ENCODE assay signal across 8 cellular contexts in the genomic region with DNA sequence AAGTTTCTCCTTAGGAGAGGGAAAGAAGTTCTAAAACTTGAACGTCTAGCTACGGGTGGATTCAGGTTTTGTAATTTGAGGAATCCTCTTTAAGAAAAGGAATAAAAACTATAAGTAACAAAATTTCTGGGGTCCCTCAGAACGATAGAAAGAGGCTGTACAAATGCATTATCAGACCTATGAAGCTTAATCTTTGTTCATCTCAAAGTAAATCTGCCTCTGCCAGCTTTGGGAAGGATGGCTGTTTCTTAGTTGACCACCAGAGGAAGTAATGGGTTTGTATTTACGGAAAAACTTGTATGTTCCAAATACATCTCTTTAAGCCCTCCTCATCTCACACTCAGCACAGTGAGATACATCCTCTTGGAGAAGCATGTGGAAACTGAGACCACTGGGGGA. TPM values are rescaled to one million over a fixed set of nuclear protein-coding genes. Genes with fewer than 3 reads are reported as not detected.
DNase-seq lines count a peak whose midpoint lies in the region; ATAC-seq, FAIRE-seq and TF ChIP-seq lines count a peak whose summit lies in the region.

No MANE protein-coding gene starts in this region.

- TF ChIP-seq CTCF in GM12878 (IDR thresholded peaks at IDR 0.05 in 2 of 3, conservative IDR thresholded peaks at IDR 0.05 in 1 of 3; ENCODE audit: control insufficient read depth in 2 of 3, extremely low read depth in 1 of 3, insufficient read depth in 1 of 3, low read depth in 3 of 3, low read length in 3 of 3) (peak; percentile 28 to 53 (median 52); a peak in 5 of 6 replicates), tibial artery (IDR thresholded peaks at IDR 0.05) (peak; percentile 32 to 45)

- no peaks in the 10 kb centered on the region for H3K27me3 Mint-ChIP-seq in activated naive CD4-positive, alpha-beta T cell treated with anti-CD3 and anti-CD28 coated beads, Interleukin-2, amount 50 U/mL, for 24 hours

- ATAC-seq in activated naive CD4-positive, alpha-beta T cell treated with anti-CD3 and anti-CD28 coated beads, Interleukin-2, amount 50 U/mL, for 72 hours, result no peak
- ATAC-seq in GM12878 (peak; percentile 59), HG02759 (IDR thresholded peaks at IDR 0.05; ENCODE audit: unreplicated experiment) (no peak), HG02763 (IDR thresholded peaks at IDR 0.05; ENCODE audit: unreplicated experiment) (no peak)

- in situ Hi-C loops in GM12878 (cut with MboI), result no loop called here

- peaks cover 6% of the 10 kb centered on the region for H3K36me3 Mint-ChIP-seq in activated naive CD4-positive, alpha-beta T cell treated with anti-CD3 and anti-CD28 coated beads, Interleukin-2, amount 50 U/mL, for 24 hours
- peaks cover 0 to 6% of the 10 kb centered on the region in 2 donors for H3K36me3 Mint-ChIP-seq in activated naive CD4-positive, alpha-beta T cell treated with anti-CD3 and anti-CD28 coated beads, Interleukin-2, amount 50 U/mL, for 72 hours

- peaks cover 23% of the 10 kb centered on the region for H3K4me1 Mint-ChIP-seq in activated naive CD4-positive, alpha-beta T cell treated with anti-CD3 and anti-CD28 coated beads, Interleukin-2, amount 50 U/mL, for 24 hours

- H3K79me2 ChIP-seq in GM12878 (ENCODE audit: control insufficient read depth, insufficient read depth, low read length), result no peaks in the 10 kb centered on the region

- POLR2A ChIA-PET in GM12878 (lab: Charles Lee), result interaction anchor here (0.9 to 2.4 kb wide), 6 partner anchors 9 to 31 kb away, joined by 3 to 21 read pairs (median 3); a partner anchor contains a TSS

- H3K4me3 ChIP-seq in GM12878 (peak overlapping the region; percentile 69), tibial artery (peak overlapping the region; percentile 64 to 88)

- H3K36me3 ChIP-seq in GM12878 (ENCODE audit: control insufficient read depth in 2 of 2, insufficient read depth in 2 of 2, low read length in 1 of 2) (0 out of 4 replicates have a peak, but pooled peaks cover 0 to 3% of the 10 kb centered on the region in 2 experiments), tibial artery (peaks cover 0 to 7% (median 0%) of the 10 kb centered on the region in 3 donors)

- no peaks in the 10 kb centered on the region for H3K9me3 ChIP-seq in GM12878 (replicated peaks; ENCODE audit: control insufficient read depth, insufficient read depth, low read length)
- H3K9me3 ChIP-seq in tibial artery, result no peaks in the 10 kb centered on the region

- TF ChIP-seq POLR2A in GM12878 (IDR thresholded peaks at IDR 0.05; ENCODE audit: low read depth, low read length), result no peak

- WGBS in GM12878 (ENCODE audit: insufficient coverage, insufficient replicate concordance, low lambda C conversion rate, missing lambda C conversion rate), result 9% methylated on average over 4 of the region's 4 CpGs

- H3K9me3 Mint-ChIP-seq in activated naive CD4-positive, alpha-beta T cell treated with anti-CD3 and anti-CD28 coated beads, Interleukin-2, amount 50 U/mL, for 24 hours, result no peaks in the 10 kb centered on the region
- no peaks in the 10 kb centered on the region for H3K9me3 Mint-ChIP-seq in activated naive CD4-positive, alpha-beta T cell treated with anti-CD3 and anti-CD28 coated beads, Interleukin-2, amount 50 U/mL, for 72 hours

- peak overlapping the region; percentile 96 for H3K27ac Mint-ChIP-seq in activated naive CD4-positive, alpha-beta T cell treated with anti-CD3 and anti-CD28 coated beads, Interleukin-2, amount 50 U/mL, for 24 hours
- H3K27ac Mint-ChIP-seq in activated naive CD4-positive, alpha-beta T cell treated with anti-CD3 and anti-CD28 coated beads, Interleukin-2, amount 50 U/mL, for 72 hours, result peak overlapping the region in 1 of 2 donors; percentile 99

- peaks cover 4% of the 10 kb centered on the region for H3K4me1 ChIP-seq in GM12878 (ENCODE audit: control insufficient read depth, insufficient read depth, low read length)
- H3K4me1 ChIP-seq in tibial artery, result peaks cover 0 to 13% (median 6%) of the 10 kb centered on the region in 4 donors

- intact Hi-C loops in GM12878 (cut with micrococcal nuclease; ENCODE audit: unreplicated experiment) (no loop called here), tibial artery (cut with DNase I; ENCODE audit: low total_unique reads) (no loop called here)

- peak; percentile 34 for TF ChIP-seq RAD21 in GM12878 (IDR thresholded peaks at IDR 0.05; ENCODE audit: insufficient read depth, low read depth, low read length)

- CTCF ChIA-PET in GM12878 (lab: Yijun Ruan, JAX), result interaction anchor here (0.7 to 4.9 kb wide), 13 partner anchors 10 to 59 kb away, joined by 3 to 38 read pairs (median 5); a partner anchor contains a TSS

- RAD21 ChIA-PET in GM12878 (lab: Charles Lee; ENCODE audit: unreplicated experiment), result interaction anchor here (0.8 to 2.1 kb wide), 6 partner anchors 9 to 40 kb away, joined by 3 to 21 read pairs (median 5); a partner anchor contains a TSS

- H3K27me3 ChIP-seq in GM12878 (replicated peaks in 1 of 2; ENCODE audit: control insufficient read depth in 2 of 2, insufficient read depth in 2 of 2, low read length in 1 of 2), result no peaks in the 10 kb centered on the region; a peak in 1 of 4 replicates
- no peaks in the 10 kb centered on the region for H3K27me3 ChIP-seq in tibial artery

- peak overlapping the region; percentile 75 for H2AFZ ChIP-seq in GM12878 (ENCODE audit: control insufficient read depth, low read depth, low read length)

- DNase-seq in activated naive CD4-positive, alpha-beta T cell treated with anti-CD3 and anti-CD28 coated beads, Interleukin-2, amount 50 U/mL, for 72 hours (ENCODE audit: low spot score in 2 of 2), result no peak
- DNase-seq in NCI-H2227 (lab: John Stamatoyannopoulos, UW; ENCODE audit: unreplicated experiment) (peak; percentile 32), GM12878 (ENCODE audit: low read depth, low spot score) (no peak), left kidney (ENCODE audit: low read depth, low spot score) (peak; percentile 61), tibial artery (no peak)

- no peaks in the 10 kb centered on the region for H4K20me1 ChIP-seq in GM12878 (ENCODE audit: control insufficient read depth, insufficient read depth)

- BruUV-seq in GM12878 (replicated peaks; lab: Mats Ljungman, UMichigan), result TSS peak; percentile 81

- no peak for FAIRE-seq in GM12878 (lab: Jason Lieb, UNC)

- H3K4me3 Mint-ChIP-seq in activated naive CD4-positive, alpha-beta T cell treated with anti-CD3 and anti-CD28 coated beads, Interleukin-2, amount 50 U/mL, for 24 hours, result peak overlapping the region; percentile 87

- H3K4me2 ChIP-seq in GM12878 (ENCODE audit: control insufficient read depth, insufficient read depth), result peak overlapping the region; percentile 98

- peak overlapping the region; percentile 18 for H3K27ac ChIP-seq in GM12878 (ENCODE audit: control insufficient read depth, insufficient read depth)
- H3K27ac ChIP-seq in tibial artery, result peak overlapping the region; percentile 81 to 90

- SMC1A ChIA-PET in GM12878 (lab: Charles Lee; ENCODE audit: uncharacterized antibody, unreplicated experiment), result interaction anchor here (0.6 to 2.4 kb wide), 7 partner anchors 10 to 61 kb away, joined by 3 to 8 read pairs (median 4); a partner anchor contains a TSS

- no peak for TF ChIP-seq EP300 in GM12878 (IDR thresholded peaks at IDR 0.05; ENCODE audit: borderline replicate concordance in 1 of 2, control insufficient read depth in 1 of 2, low read depth in 2 of 2, low read length in 2 of 2)

- peak overlapping the region; percentile 63 for H3K9ac ChIP-seq in GM12878 (ENCODE audit: control insufficient read depth, insufficient read depth, low read length)

RNA-seq across cellular contexts. Expression of a gene that starts 0.9 kb away (rescaled TPM):
- total RNA-seq in activated naive CD4-positive, alpha-beta T cell treated with anti-CD3 and anti-CD28 coated beads, Interleukin-2, amount 50 U/mL, for 72 hours, result 1 to 10 TPM; 2.7 to 6.1 TPM
- total RNA-seq in GM12878 (2013; cell fraction: nucleolus; rRNA removed), result 14.2 and 14.5 TPM in 2 replicates
- total RNA-seq in GM12878 (2014; rRNA removed), result 2.3 TPM in 2 replicates
- total RNA-seq in GM12878 (2014; rRNA removed; fragmentation: Illumina TruSeq; extraction: Trizol), result 3.2 TPM in 2 replicates
- total RNA-seq in GM12878 (2021), result 3.2 TPM in 2 replicates
- polyA plus RNA-seq in GM12878 (2011; ENCODE audit: low read depth), result 6.1 TPM
- 5.6 and 8.0 TPM in 2 replicates for polyA plus RNA-seq in GM12878 (2011; rRNA removed)
- polyA plus RNA-seq in GM12878 (2011; cell fraction: cytosol; rRNA removed), result 2.9 and 3.6 TPM in 2 replicates
- 5.4 and 5.5 TPM in 2 replicates for polyA plus RNA-seq in GM12878 (2011; cell fraction: nucleus; rRNA removed)
- polyA plus RNA-seq in GM12878 (2012), result 4.4 and 6.8 TPM in 2 replicates
- 3.5 and 3.6 TPM in 2 replicates for polyA plus RNA-seq in GM12878 (2014; fragmentation: Illumina TruSeq; extraction: Trizol)
- 1 to 10 TPM; 1.8 to 3.3 TPM for polyA plus RNA-seq in GM12878 (2014; fragmentation: Nextera tagmentation; extraction: Ambion mirVana)
- polyA plus RNA-seq in GM12878 (2014; rRNA removed), result 4.6 and 4.8 TPM in 2 replicates
- 1 to 10 TPM; 7.0 to 7.1 TPM for polyA plus RNA-seq in GM12878 (2016; fragmentation: Nextera tagmentation; extraction: Ambion mirVana)
- polyA minus RNA-seq in GM12878 (2011; rRNA and poly(A)+ RNA removed), result 2.9 and 3.2 TPM in 2 replicates
- 0.40 and 0.94 TPM in 2 replicates for polyA minus RNA-seq in GM12878 (2011; cell fraction: cytosol; rRNA and poly(A)+ RNA removed)
- 4.8 and 7.5 TPM in 2 replicates for polyA minus RNA-seq in GM12878 (2011; cell fraction: nucleus; rRNA and poly(A)+ RNA removed)

RNA-seq across cellular contexts. Expression of a gene that starts 27.0 kb away (rescaled TPM):
- 10 to 100 TPM in 1 of 2 donors, 1 to 10 TPM in 1; 8.8 to 12.2 TPM for total RNA-seq in activated naive CD4-positive, alpha-beta T cell treated with anti-CD3 and anti-CD28 coated beads, Interleukin-2, amount 50 U/mL, for 72 hours
- 14.8 and 15.5 TPM in 2 replicates for total RNA-seq in GM12878 (2013; cell fraction: nucleolus; rRNA removed)
- 7.9 and 9.9 TPM in 2 replicates for total RNA-seq in GM12878 (2014; rRNA removed)
- total RNA-seq in GM12878 (2014; rRNA removed; fragmentation: Illumina TruSeq; extraction: Trizol), result 9.1 and 10.7 TPM in 2 replicates
- 6.8 and 10.9 TPM in 2 replicates for total RNA-seq in GM12878 (2021)
- 2.0 TPM for polyA plus RNA-seq in GM12878 (2011; ENCODE audit: low read depth)
- 9.1 and 12.3 TPM in 2 replicates for polyA plus RNA-seq in GM12878 (2011; rRNA removed)
- polyA plus RNA-seq in GM12878 (2011; cell fraction: cytosol; rRNA removed), result 2.6 and 2.9 TPM in 2 replicates
- 4.3 and 5.7 TPM in 2 replicates for polyA plus RNA-seq in GM12878 (2011; cell fraction: nucleus; rRNA removed)
- polyA plus RNA-seq in GM12878 (2012), result 4.1 and 5.9 TPM in 2 replicates
- 11.3 and 12.5 TPM in 2 replicates for polyA plus RNA-seq in GM12878 (2014; fragmentation: Illumina TruSeq; extraction: Trizol)
- 1 to 10 TPM; 4.7 to 4.8 TPM for polyA plus RNA-seq in GM12878 (2014; fragmentation: Nextera tagmentation; extraction: Ambion mirVana)
- polyA plus RNA-seq in GM12878 (2014; rRNA removed), result 7.5 and 7.7 TPM in 2 replicates
- 10 to 100 TPM; 10.2 to 12.0 TPM for polyA plus RNA-seq in GM12878 (2016; fragmentation: Nextera tagmentation; extraction: Ambion mirVana)
- polyA minus RNA-seq in GM12878 (2011; rRNA and poly(A)+ RNA removed), result 5.4 and 14.4 TPM in 2 replicates
- 2.5 and 2.7 TPM in 2 replicates for polyA minus RNA-seq in GM12878 (2011; cell fraction: cytosol; rRNA and poly(A)+ RNA removed)
- polyA minus RNA-seq in GM12878 (2011; cell fraction: nucleus; rRNA and poly(A)+ RNA removed), result 3.1 and 5.5 TPM in 2 replicates

RNA-seq across cellular contexts. Expression of a gene that starts 27.5 kb away (rescaled TPM):
- 10 to 100 TPM; 20.2 to 24.6 TPM for total RNA-seq in activated naive CD4-positive, alpha-beta T cell treated with anti-CD3 and anti-CD28 coated beads, Interleukin-2, amount 50 U/mL, for 72 hours
- total RNA-seq in GM12878 (2013; cell fraction: nucleolus; rRNA removed), result 29.0 and 30.8 TPM in 2 replicates
- 5.3 TPM in 2 replicates for total RNA-seq in GM12878 (2014; rRNA removed)
- 6.5 and 7.3 TPM in 2 replicates for total RNA-seq in GM12878 (2014; rRNA removed; fragmentation: Illumina TruSeq; extraction: Trizol)
- total RNA-seq in GM12878 (2021), result 13.7 and 16.1 TPM in 2 replicates
- polyA plus RNA-seq in GM12878 (2011; ENCODE audit: low read depth), result 6.4 TPM
- 12.5 and 15.6 TPM in 2 replicates for polyA plus RNA-seq in GM12878 (2011; rRNA removed)
- polyA plus RNA-seq in GM12878 (2011; cell fraction: cytosol; rRNA removed), result 7.4 and 8.0 TPM in 2 replicates
- polyA plus RNA-seq in GM12878 (2011; cell fraction: nucleus; rRNA removed), result 9.7 and 11.9 TPM in 2 replicates
- 11.1 and 12.6 TPM in 2 replicates for polyA plus RNA-seq in GM12878 (2012)
- polyA plus RNA-seq in GM12878 (2014; fragmentation: Illumina TruSeq; extraction: Trizol), result 15.6 and 18.6 TPM in 2 replicates
- 10 to 100 TPM in 1 of 2 experiments, 1 to 10 TPM in 1; 6.8 to 11.2 TPM for polyA plus RNA-seq in GM12878 (2014; fragmentation: Nextera tagmentation; extraction: Ambion mirVana)
- 7.4 and 11.2 TPM in 2 replicates for polyA plus RNA-seq in GM12878 (2014; rRNA removed)
- polyA plus RNA-seq in GM12878 (2016; fragmentation: Nextera tagmentation; extraction: Ambion mirVana), result 10 to 100 TPM; 20.5 to 23.2 TPM
- 10.8 and 11.6 TPM in 2 replicates for polyA minus RNA-seq in GM12878 (2011; rRNA and poly(A)+ RNA removed)
- 3.7 and 5.5 TPM in 2 replicates for polyA minus RNA-seq in GM12878 (2011; cell fraction: cytosol; rRNA and poly(A)+ RNA removed)
- polyA minus RNA-seq in GM12878 (2011; cell fraction: nucleus; rRNA and poly(A)+ RNA removed), result 7.1 and 8.8 TPM in 2 replicates

RNA-seq across cellular contexts. Expression of a gene that starts 27.7 kb away (rescaled TPM):
- 10 to 100 TPM; 16.8 to 25.1 TPM for total RNA-seq in activated naive CD4-positive, alpha-beta T cell treated with anti-CD3 and anti-CD28 coated beads, Interleukin-2, amount 50 U/mL, for 72 hours
- total RNA-seq in GM12878 (2013; cell fraction: nucleolus; rRNA removed), result 40.5 and 42.0 TPM in 2 replicates
- 10.8 and 13.5 TPM in 2 replicates for total RNA-seq in GM12878 (2014; rRNA removed)
- 12.1 and 12.2 TPM in 2 replicates for total RNA-seq in GM12878 (2014; rRNA removed; fragmentation: Illumina TruSeq; extraction: Trizol)
- 23.5 and 24.0 TPM in 2 replicates for total RNA-seq in GM12878 (2021)
- polyA plus RNA-seq in GM12878 (2011; ENCODE audit: low read depth), result 8.2 TPM
- polyA plus RNA-seq in GM12878 (2011; rRNA removed), result 18.8 and 33.7 TPM in 2 replicates
- 6.2 and 8.5 TPM in 2 replicates for polyA plus RNA-seq in GM12878 (2011; cell fraction: cytosol; rRNA removed)
- polyA plus RNA-seq in GM12878 (2011; cell fraction: nucleus; rRNA removed), result 15.8 and 20.6 TPM in 2 replicates
- 10.3 and 12.9 TPM in 2 replicates for polyA plus RNA-seq in GM12878 (2012)
- polyA plus RNA-seq in GM12878 (2014; fragmentation: Illumina TruSeq; extraction: Trizol), result 18.9 and 25.9 TPM in 2 replicates
- 10 to 100 TPM; 10.9 to 11.3 TPM for polyA plus RNA-seq in GM12878 (2014; fragmentation: Nextera tagmentation; extraction: Ambion mirVana)
- polyA plus RNA-seq in GM12878 (2014; rRNA removed), result 10.8 and 14.1 TPM in 2 replicates
- polyA plus RNA-seq in GM12878 (2016; fragmentation: Nextera tagmentation; extraction: Ambion mirVana), result 10 to 100 TPM; 15.9 to 17.4 TPM
- 5.4 and 11.3 TPM in 2 replicates for polyA minus RNA-seq in GM12878 (2011; rRNA and poly(A)+ RNA removed)
- polyA minus RNA-seq in GM12878 (2011; cell fraction: cytosol; rRNA and poly(A)+ RNA removed), result 3.2 and 3.7 TPM in 2 replicates
- 5.6 and 6.2 TPM in 2 replicates for polyA minus RNA-seq in GM12878 (2011; cell fraction: nucleus; rRNA and poly(A)+ RNA removed)

Comparison
In these comparisons a context has a peak if more than half of its experiments do, and no peak if none do; other contexts are left out.
1. DNase-seq: peak in NCI-H2227 (single experiment) and left kidney (single experiment); none in activated naive CD4-positive, alpha-beta T cell treated with anti-CD3 and anti-CD28 coated beads, Interleukin-2, amount 50 U/mL, for 72 hours (0 of 2), GM12878 (single experiment) and tibial artery (0 of 2).